1 cellular context compared by ENCODE assay signal in the genomic region with DNA sequence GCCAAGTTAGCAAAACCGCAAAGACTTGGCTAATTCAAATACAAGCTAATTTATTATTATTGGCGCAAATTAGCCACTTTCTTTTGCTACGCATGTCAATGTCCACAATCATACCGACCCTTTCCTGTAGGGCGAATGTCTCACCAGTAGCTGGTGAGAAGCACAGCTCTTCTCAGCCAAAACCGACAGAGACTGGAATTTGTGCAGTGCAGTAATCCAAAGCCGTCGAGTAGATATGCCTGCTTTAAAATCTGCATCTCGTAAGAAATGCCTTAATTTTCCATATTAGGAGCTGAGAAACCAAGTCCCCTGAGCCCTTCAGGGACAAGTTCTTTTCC.
A peak's percentile ranks its signal among the peaks of the same experiment; 100 is the strongest.
TF ChIP-seq lines count a peak whose summit lies in the region.

No MANE protein-coding gene starts in this region.

TF ChIP-seq in HEK293, 187 proteins besides CTCF, POLR2A, EP300 and RAD21 (continued from another document):
- TF ChIP-seq, protein P1, sequence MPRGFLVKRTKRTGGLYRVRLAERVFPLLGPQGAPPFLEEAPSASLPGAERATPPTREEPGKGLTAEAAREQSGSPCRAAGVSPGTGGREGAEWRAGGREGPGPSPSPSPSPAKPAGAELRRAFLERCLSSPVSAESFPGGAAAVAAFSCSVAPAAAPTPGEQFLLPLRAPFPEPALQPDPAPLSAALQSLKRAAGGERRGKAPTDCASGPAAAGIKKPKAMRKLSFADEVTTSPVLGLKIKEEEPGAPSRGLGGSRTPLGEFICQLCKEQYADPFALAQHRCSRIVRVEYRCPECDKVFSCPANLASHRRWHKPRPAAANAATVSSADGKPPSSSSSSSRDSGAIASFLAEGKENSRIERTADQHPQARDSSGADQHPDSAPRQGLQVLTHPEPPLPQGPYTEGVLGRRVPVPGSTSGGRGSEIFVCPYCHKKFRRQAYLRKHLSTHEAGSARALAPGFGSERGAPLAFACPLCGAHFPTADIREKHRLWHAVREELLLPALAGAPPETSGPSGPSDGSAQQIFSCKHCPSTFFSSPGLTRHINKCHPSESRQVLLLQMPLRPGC (tag by site-specific recombination; IDR thresholded peaks at IDR 0.05), result no peak
- TF ChIP-seq ZFP69B (tag by site-specific recombination; IDR thresholded peaks at IDR 0.05) (peak; percentile 45; the same call in 1 of the 2 replicates), ZNF302 (tag by site-specific recombination; IDR thresholded peaks at IDR 0.05; ENCODE audit: low read depth) (no peak), ZFP37 (tag by site-specific recombination; IDR thresholded peaks at IDR 0.05) (no peak), KLF7 (tag by site-specific recombination; IDR thresholded peaks at IDR 0.05; ENCODE audit: borderline replicate concordance) (no peak), ZFP3 (tag by site-specific recombination; IDR thresholded peaks at IDR 0.05; ENCODE audit: low read depth) (no peak), ZNF560 (tag by site-specific recombination; IDR thresholded peaks at IDR 0.05; ENCODE audit: borderline replicate concordance) (no peak), ZNF624 (tag by site-specific recombination; IDR thresholded peaks at IDR 0.05) (no peak), ZNF350 (tag by site-specific recombination; IDR thresholded peaks at IDR 0.05) (no peak), TCF7L2 (IDR thresholded peaks at IDR 0.05; ENCODE audit: borderline replicate concordance, low read depth, low read length) (no peak), ZNF510 (tag by site-specific recombination; IDR thresholded peaks at IDR 0.05; ENCODE audit: insufficient replicate concordance) (no peak), ZSCAN23 (tag by site-specific recombination; IDR thresholded peaks at IDR 0.05) (no peak), ZBTB48 (tag by site-specific recombination; IDR thresholded peaks at IDR 0.05) (peak; percentile 26; the same call in 1 of the 2 replicates), ZNF292 (tag by site-specific recombination; IDR thresholded peaks at IDR 0.05; ENCODE audit: borderline replicate concordance, low read depth) (no peak), ZNF777 (tag by site-specific recombination; IDR thresholded peaks at IDR 0.05; ENCODE audit: borderline replicate concordance) (peak; percentile 72; the same call in 1 of the 2 replicates), ZNF600 (tag by site-specific recombination; IDR thresholded peaks at IDR 0.05) (peak; percentile 49), ZNF2 (tag by site-specific recombination; IDR thresholded peaks at IDR 0.05) (peak; percentile 19; the same call in 1 of the 2 replicates), SCRT2 (tag by site-specific recombination; IDR thresholded peaks at IDR 0.05) (no peak), SALL2 (tag by site-specific recombination; IDR thresholded peaks at IDR 0.05; ENCODE audit: borderline replicate concordance) (no peak)
- TF ChIP-seq, protein P2, sequence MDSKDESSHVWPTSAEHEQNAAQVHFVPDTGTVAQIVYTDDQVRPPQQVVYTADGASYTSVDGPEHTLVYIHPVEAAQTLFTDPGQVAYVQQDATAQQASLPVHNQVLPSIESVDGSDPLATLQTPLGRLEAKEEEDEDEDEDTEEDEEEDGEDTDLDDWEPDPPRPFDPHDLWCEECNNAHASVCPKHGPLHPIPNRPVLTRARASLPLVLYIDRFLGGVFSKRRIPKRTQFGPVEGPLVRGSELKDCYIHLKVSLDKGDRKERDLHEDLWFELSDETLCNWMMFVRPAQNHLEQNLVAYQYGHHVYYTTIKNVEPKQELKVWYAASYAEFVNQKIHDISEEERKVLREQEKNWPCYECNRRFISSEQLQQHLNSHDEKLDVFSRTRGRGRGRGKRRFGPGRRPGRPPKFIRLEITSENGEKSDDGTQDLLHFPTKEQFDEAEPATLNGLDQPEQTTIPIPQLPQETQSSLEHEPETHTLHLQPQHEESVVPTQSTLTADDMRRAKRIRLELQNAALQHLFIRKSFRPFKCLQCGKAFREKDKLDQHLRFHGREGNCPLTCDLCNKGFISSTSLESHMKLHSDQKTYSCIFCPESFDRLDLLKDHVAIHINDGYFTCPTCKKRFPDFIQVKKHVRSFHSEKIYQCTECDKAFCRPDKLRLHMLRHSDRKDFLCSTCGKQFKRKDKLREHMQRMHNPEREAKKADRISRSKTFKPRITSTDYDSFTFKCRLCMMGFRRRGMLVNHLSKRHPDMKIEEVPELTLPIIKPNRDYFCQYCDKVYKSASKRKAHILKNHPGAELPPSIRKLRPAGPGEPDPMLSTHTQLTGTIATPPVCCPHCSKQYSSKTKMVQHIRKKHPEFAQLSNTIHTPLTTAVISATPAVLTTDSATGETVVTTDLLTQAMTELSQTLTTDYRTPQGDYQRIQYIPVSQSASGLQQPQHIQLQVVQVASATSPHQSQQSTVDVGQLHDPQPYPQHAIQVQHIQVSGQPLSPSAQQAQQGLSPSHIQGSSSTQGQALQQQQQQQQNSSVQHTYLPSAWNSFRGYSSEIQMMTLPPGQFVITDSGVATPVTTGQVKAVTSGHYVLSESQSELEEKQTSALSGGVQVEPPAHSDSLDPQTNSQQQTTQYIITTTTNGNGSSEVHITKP (tag by site-specific recombination; IDR thresholded peaks at IDR 0.05), result peak; percentile 27; the same call in 1 of the 2 replicates
- TF ChIP-seq, protein P3, sequence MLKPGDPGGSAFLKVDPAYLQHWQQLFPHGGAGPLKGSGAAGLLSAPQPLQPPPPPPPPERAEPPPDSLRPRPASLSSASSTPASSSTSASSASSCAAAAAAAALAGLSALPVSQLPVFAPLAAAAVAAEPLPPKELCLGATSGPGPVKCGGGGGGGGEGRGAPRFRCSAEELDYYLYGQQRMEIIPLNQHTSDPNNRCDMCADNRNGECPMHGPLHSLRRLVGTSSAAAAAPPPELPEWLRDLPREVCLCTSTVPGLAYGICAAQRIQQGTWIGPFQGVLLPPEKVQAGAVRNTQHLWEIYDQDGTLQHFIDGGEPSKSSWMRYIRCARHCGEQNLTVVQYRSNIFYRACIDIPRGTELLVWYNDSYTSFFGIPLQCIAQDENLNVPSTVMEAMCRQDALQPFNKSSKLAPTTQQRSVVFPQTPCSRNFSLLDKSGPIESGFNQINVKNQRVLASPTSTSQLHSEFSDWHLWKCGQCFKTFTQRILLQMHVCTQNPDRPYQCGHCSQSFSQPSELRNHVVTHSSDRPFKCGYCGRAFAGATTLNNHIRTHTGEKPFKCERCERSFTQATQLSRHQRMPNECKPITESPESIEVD (tag by site-specific recombination; IDR thresholded peaks at IDR 0.05), result 0 out of 2 replicates have a peak, but pooled peaks have one; percentile 10
- TF ChIP-seq, protein P4, sequence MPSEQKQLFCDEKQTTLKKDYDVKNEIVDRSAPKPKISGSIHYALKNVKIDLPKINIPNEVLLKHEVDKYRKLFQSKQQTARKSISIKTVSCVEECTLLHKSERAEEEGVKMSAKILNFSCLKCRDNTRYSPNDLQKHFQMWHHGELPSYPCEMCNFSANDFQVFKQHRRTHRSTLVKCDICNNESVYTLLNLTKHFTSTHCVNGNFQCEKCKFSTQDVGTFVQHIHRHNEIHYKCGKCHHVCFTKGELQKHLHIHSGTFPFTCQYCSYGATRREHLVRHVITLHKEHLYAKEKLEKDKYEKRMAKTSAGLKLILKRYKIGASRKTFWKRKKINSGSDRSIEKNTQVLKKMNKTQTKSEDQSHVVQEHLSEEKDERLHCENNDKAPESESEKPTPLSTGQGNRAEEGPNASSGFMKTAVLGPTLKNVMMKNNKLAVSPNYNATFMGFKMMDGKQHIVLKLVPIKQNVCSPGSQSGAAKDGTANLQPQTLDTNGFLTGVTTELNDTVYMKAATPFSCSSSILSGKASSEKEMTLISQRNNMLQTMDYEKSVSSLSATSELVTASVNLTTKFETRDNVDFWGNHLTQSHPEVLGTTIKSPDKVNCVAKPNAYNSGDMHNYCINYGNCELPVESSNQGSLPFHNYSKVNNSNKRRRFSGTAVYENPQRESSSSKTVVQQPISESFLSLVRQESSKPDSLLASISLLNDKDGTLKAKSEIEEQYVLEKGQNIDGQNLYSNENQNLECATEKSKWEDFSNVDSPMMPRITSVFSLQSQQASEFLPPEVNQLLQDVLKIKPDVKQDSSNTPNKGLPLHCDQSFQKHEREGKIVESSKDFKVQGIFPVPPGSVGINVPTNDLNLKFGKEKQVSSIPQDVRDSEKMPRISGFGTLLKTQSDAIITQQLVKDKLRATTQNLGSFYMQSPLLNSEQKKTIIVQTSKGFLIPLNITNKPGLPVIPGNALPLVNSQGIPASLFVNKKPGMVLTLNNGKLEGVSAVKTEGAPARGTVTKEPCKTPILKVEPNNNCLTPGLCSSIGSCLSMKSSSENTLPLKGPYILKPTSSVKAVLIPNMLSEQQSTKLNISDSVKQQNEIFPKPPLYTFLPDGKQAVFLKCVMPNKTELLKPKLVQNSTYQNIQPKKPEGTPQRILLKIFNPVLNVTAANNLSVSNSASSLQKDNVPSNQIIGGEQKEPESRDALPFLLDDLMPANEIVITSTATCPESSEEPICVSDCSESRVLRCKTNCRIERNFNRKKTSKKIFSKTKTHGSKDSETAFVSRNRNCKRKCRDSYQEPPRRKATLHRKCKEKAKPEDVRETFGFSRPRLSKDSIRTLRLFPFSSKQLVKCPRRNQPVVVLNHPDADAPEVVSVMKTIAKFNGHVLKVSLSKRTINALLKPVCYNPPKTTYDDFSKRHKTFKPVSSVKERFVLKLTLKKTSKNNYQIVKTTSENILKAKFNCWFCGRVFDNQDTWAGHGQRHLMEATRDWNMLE (tag by site-specific recombination; conservative IDR thresholded peaks at IDR 0.05; ENCODE audit: low read depth), result no peak
- TF ChIP-seq, protein P5, sequence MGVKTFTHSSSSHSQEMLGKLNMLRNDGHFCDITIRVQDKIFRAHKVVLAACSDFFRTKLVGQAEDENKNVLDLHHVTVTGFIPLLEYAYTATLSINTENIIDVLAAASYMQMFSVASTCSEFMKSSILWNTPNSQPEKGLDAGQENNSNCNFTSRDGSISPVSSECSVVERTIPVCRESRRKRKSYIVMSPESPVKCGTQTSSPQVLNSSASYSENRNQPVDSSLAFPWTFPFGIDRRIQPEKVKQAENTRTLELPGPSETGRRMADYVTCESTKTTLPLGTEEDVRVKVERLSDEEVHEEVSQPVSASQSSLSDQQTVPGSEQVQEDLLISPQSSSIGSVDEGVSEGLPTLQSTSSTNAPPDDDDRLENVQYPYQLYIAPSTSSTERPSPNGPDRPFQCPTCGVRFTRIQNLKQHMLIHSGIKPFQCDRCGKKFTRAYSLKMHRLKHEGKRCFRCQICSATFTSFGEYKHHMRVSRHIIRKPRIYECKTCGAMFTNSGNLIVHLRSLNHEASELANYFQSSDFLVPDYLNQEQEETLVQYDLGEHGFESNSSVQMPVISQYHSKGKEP (tag by site-specific recombination; IDR thresholded peaks at IDR 0.05), result no peak
- TF ChIP-seq, protein P6, sequence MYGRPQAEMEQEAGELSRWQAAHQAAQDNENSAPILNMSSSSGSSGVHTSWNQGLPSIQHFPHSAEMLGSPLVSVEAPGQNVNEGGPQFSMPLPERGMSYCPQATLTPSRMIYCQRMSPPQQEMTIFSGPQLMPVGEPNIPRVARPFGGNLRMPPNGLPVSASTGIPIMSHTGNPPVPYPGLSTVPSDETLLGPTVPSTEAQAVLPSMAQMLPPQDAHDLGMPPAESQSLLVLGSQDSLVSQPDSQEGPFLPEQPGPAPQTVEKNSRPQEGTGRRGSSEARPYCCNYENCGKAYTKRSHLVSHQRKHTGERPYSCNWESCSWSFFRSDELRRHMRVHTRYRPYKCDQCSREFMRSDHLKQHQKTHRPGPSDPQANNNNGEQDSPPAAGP (tag by site-specific recombination; IDR thresholded peaks at IDR 0.05), result 0 out of 2 replicates have a peak, but pooled peaks have one; percentile 13
- TF ChIP-seq, protein P7, sequence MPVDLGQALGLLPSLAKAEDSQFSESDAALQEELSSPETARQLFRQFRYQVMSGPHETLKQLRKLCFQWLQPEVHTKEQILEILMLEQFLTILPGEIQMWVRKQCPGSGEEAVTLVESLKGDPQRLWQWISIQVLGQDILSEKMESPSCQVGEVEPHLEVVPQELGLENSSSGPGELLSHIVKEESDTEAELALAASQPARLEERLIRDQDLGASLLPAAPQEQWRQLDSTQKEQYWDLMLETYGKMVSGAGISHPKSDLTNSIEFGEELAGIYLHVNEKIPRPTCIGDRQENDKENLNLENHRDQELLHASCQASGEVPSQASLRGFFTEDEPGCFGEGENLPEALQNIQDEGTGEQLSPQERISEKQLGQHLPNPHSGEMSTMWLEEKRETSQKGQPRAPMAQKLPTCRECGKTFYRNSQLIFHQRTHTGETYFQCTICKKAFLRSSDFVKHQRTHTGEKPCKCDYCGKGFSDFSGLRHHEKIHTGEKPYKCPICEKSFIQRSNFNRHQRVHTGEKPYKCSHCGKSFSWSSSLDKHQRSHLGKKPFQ (tag by site-specific recombination; IDR thresholded peaks at IDR 0.05), result no peak
TF ChIP-seq in HEK293: peak in this region for 10.
